Comparison of ENCODE assay signal across 8 cellular contexts in genomic region chr5:159878988-159879471, GRCh38. TPM values are rescaled to one million over a fixed set of nuclear protein-coding genes. Genes with fewer than 3 reads are reported as not detected.
DNase-seq lines count a peak whose midpoint lies in the region; ATAC-seq and TF ChIP-seq lines count a peak whose summit lies in the region.

No MANE protein-coding gene starts in this region.

- no TSS peak for BruUV-seq in IMR-90 (replicated peaks; lab: Mats Ljungman, UMichigan)

- no peaks in the 10 kb centered on the region for H3K27me3 ChIP-seq in IMR-90 (ENCODE audit: control insufficient read depth, insufficient read depth, low read length)
- H3K27me3 ChIP-seq in liver (ENCODE audit: control insufficient read depth in 4 of 4, insufficient read depth in 4 of 4, low read length in 3 of 4): no peaks in the 10 kb centered on the region
- no peaks in the 10 kb centered on the region for H3K27me3 ChIP-seq in vagina

- H3K36me3 Mint-ChIP-seq in chondrocyte (ENCODE audit: low read depth): no peaks in the 10 kb centered on the region
- no peaks in the 10 kb centered on the region for H3K36me3 Mint-ChIP-seq in activated CD4-positive, alpha-beta T cell treated with anti-CD3 and anti-CD28 coated beads for 36 hours (ENCODE audit: low read depth)

- H3K4me1 Mint-ChIP-seq in chondrocyte (ENCODE audit: low read depth): peaks cover 11% of the 10 kb centered on the region
- no peaks in the 10 kb centered on the region for H3K4me1 Mint-ChIP-seq in activated CD4-positive, alpha-beta T cell treated with anti-CD3 and anti-CD28 coated beads for 36 hours

- peak overlapping the region; percentile 84 for H2AFZ ChIP-seq in IMR-90 (replicated peaks; ENCODE audit: low read length, poor library complexity)

- H2BK5ac ChIP-seq in IMR-90 (ENCODE audit: low read depth, low read length, poor library complexity, severe bottlenecking): no peak overlapping the region

- TF ChIP-seq CTCF in IMR-90 (conservative IDR thresholded peaks at IDR 0.05; ENCODE audit: low read depth, low read length) (no peak), chondrocyte (IDR thresholded peaks at IDR 0.05) (peak; percentile 16), liver (IDR thresholded peaks at IDR 0.05; ENCODE audit: low read depth, low read length, missing input control) (no peak), vagina (IDR thresholded peaks at IDR 0.05) (no peak)

- TF ChIP-seq RAD21 in IMR-90 (IDR thresholded peaks at IDR 0.05; ENCODE audit: low read length) (0 out of 2 replicates have a peak, but pooled peaks have one; percentile 6), liver (IDR thresholded peaks at IDR 0.05) (peak in 1 of 2 donors; percentile 29)

- ATAC-seq in IMR-90 (ENCODE audit: low read depth): peak; percentile 94
- no peak for ATAC-seq in activated CD4-positive, alpha-beta T cell treated with anti-CD3 and anti-CD28 coated beads for 36 hours

- peak overlapping the region; percentile 13; the same call in 1 of the 2 replicates for H2AK5ac ChIP-seq in IMR-90 (ENCODE audit: low read depth, low read length)

- H3K9me1 ChIP-seq in IMR-90 (ENCODE audit: insufficient read depth, low read length): no peaks in the 10 kb centered on the region; the same call in 1 of the 2 replicates

- peak overlapping the region; percentile 77 for H3K4me2 ChIP-seq in IMR-90 (ENCODE audit: low read depth, low read length)

- H2AK9ac ChIP-seq in IMR-90 (replicated peaks; ENCODE audit: low read depth, low read length, poor library complexity): peak overlapping the region; percentile 20

- CTCF ChIA-PET in IMR-90 (lab: Yijun Ruan, JAX): interaction anchor here (0.6 to 0.7 kb wide), 2 partner anchors 83 to 106 kb away, joined by 3 read pairs; no protein-coding TSS in a partner anchor
- CTCF ChIA-PET in activated CD4-positive, alpha-beta T cell treated with anti-CD3 and anti-CD28 coated beads for 36 hours (lab: Charles Lee): no interaction called here

- TF ChIP-seq POLR2A in IMR-90 (IDR thresholded peaks at IDR 0.05; ENCODE audit: low read depth, low read length) (no peak), vagina (IDR thresholded peaks at IDR 0.05) (no peak)

- H3K4me1 ChIP-seq in IMR-90 (ENCODE audit: control insufficient read depth, insufficient read depth, low read length) (peaks cover 6% of the 10 kb centered on the region), liver (ENCODE audit: control insufficient read depth in 4 of 4, insufficient read depth in 4 of 4, low read length in 3 of 4) (peaks cover 1 to 20% (median 17%) of the 10 kb centered on the region in 4 donors), vagina (peaks cover 13% of the 10 kb centered on the region)

- DNase-seq in A172 (ENCODE audit: low spot score) (peak; percentile 91), IMR-90 (peak; percentile 85), chondrocyte (ENCODE audit: low spot score) (no peak), vagina (ENCODE audit: extremely low spot score in 2 of 2) (no peak), DMS79 treated with DMSO at 0.1 percent for 48 hours (lab: John Stamatoyannopoulos, UW) (no peak), NCI-H2029 (lab: John Stamatoyannopoulos, UW) (no peak)
- no peak for DNase-seq in activated CD4-positive, alpha-beta T cell treated with anti-CD3 and anti-CD28 coated beads for 36 hours

- H2BK20ac ChIP-seq in IMR-90 (ENCODE audit: low read depth, low read length): 0 out of 2 replicates have a peak overlapping the region, but pooled peaks have one; percentile 29

- peak overlapping the region; percentile 67; the same call in 2 of the 3 replicates for H2BK15ac ChIP-seq in IMR-90 (ENCODE audit: low read depth, low read length)

- 0 out of 2 replicates have a peak overlapping the region, but pooled peaks have one; percentile 15 for H3K14ac ChIP-seq in IMR-90 (replicated peaks; ENCODE audit: low read depth, low read length)

- H3K9me3 ChIP-seq in IMR-90 (ENCODE audit: control insufficient read depth, insufficient read depth, low read length) (no peaks in the 10 kb centered on the region), liver (ENCODE audit: control insufficient read depth in 4 of 4, low read length in 3 of 4) (no peaks in the 10 kb centered on the region), vagina (no peaks in the 10 kb centered on the region)

- H3K27ac ChIP-seq in IMR-90 (ENCODE audit: insufficient read depth, low read length): 0 out of 2 replicates have a peak overlapping the region, but pooled peaks have one; percentile 11
- peak overlapping the region; percentile 11 to 86 for H3K27ac ChIP-seq in liver (ENCODE audit: low read depth in 1 of 2, low read length in 2 of 2)
- peak overlapping the region; percentile 28 for H3K27ac ChIP-seq in vagina

- in situ Hi-C loops in IMR-90 (cut with MboI; ENCODE audit: low sequenced_read_pairs): no loop called here

- peak overlapping the region; percentile 29 for H4K91ac ChIP-seq in IMR-90 (ENCODE audit: insufficient read depth, low read depth, low read length)

- peak overlapping the region; percentile 62 for H3K4ac ChIP-seq in IMR-90 (ENCODE audit: low read depth, low read length)

- H2BK120ac ChIP-seq in IMR-90 (ENCODE audit: low read depth, low read length): peak overlapping the region; percentile 63

- H3K36me3 ChIP-seq in IMR-90 (ENCODE audit: control insufficient read depth, insufficient read depth, low read length) (no peaks in the 10 kb centered on the region), liver (ENCODE audit: control insufficient read depth in 4 of 4, insufficient read depth in 3 of 4, low read depth in 1 of 4, low read length in 3 of 4) (peaks cover 0 to 4% (median 0%) of the 10 kb centered on the region in 4 donors), vagina (no peaks in the 10 kb centered on the region)

- no peak overlapping the region; the same call in 1 of the 2 replicates for H3K56ac ChIP-seq in IMR-90 (ENCODE audit: extremely low read depth, insufficient read depth, low read length)

- H4K20me1 ChIP-seq in IMR-90 (ENCODE audit: insufficient read depth, low read length): no peaks in the 10 kb centered on the region; the same call in 1 of the 2 replicates

- no peaks in the 10 kb centered on the region for H3K79me1 ChIP-seq in IMR-90 (ENCODE audit: low read depth in 1 of 2, low read length in 2 of 2)

- H3K23ac ChIP-seq in IMR-90 (ENCODE audit: low read depth, low read length): no peak overlapping the region

- dilution Hi-C loops in IMR-90 (cut with HindIII; ENCODE audit: low sequenced_read_pairs, unreplicated experiment): no loop called here

- peak overlapping the region; percentile 29 for H3K4me3 Mint-ChIP-seq in chondrocyte (ENCODE audit: unreplicated experiment)
- no peak overlapping the region for H3K4me3 Mint-ChIP-seq in activated CD4-positive, alpha-beta T cell treated with anti-CD3 and anti-CD28 coated beads for 36 hours

- POLR2A ChIA-PET in IMR-90 (lab: Charles Lee; ENCODE audit: unreplicated experiment): no interaction called here
- POLR2A ChIA-PET in activated CD4-positive, alpha-beta T cell treated with anti-CD3 and anti-CD28 coated beads for 36 hours (lab: Charles Lee): no interaction called here

- intact Hi-C loops in IMR-90 (cut with micrococcal nuclease): no loop called here
- intact Hi-C loops in vagina (cut with DNase I): loop anchor here (5.0 kb wide), 1 partner anchor 92 kb away; no protein-coding TSS in a partner anchor
- intact Hi-C loops in activated CD4-positive, alpha-beta T cell treated with anti-CD3 and anti-CD28 coated beads for 36 hours (cut with DNase I, micrococcal nuclease): no loop called here

- peak overlapping the region in 1 of 2 experiments; percentile 79; a peak in 2 of 4 replicates for H4K8ac ChIP-seq in IMR-90 (ENCODE audit: low read depth in 2 of 2, low read length in 2 of 2)

- 1% methylated on average over 9 of the region's 11 CpGs; no CpG with 5 or more reads in 1 of the 2 experiments for WGBS in IMR-90 (ENCODE audit: extremely low coverage in 2 of 2, insufficient read length in 1 of 2), 2 experiments
- WGBS in liver: 30% methylated on average over 11 of the region's 11 CpGs

- peak overlapping the region; percentile 67 for H3K27ac Mint-ChIP-seq in chondrocyte (ENCODE audit: unreplicated experiment)
- no peak overlapping the region for H3K27ac Mint-ChIP-seq in activated CD4-positive, alpha-beta T cell treated with anti-CD3 and anti-CD28 coated beads for 36 hours

- H3K9me3 Mint-ChIP-seq in chondrocyte (ENCODE audit: low read depth): no peaks in the 10 kb centered on the region
- H3K9me3 Mint-ChIP-seq in activated CD4-positive, alpha-beta T cell treated with anti-CD3 and anti-CD28 coated beads for 36 hours (ENCODE audit: low read depth): no peaks in the 10 kb centered on the region

- H4K5ac ChIP-seq in IMR-90 (ENCODE audit: low read depth, low read length): no peak overlapping the region

- H3K27me3 Mint-ChIP-seq in chondrocyte (ENCODE audit: low read depth): peaks cover 8% of the 10 kb centered on the region
- peaks cover 23% of the 10 kb centered on the region for H3K27me3 Mint-ChIP-seq in activated CD4-positive, alpha-beta T cell treated with anti-CD3 and anti-CD28 coated beads for 36 hours

- H3K18ac ChIP-seq in IMR-90 (ENCODE audit: low read depth, low read length): peak overlapping the region; percentile 36

- H3K9ac ChIP-seq in IMR-90 (ENCODE audit: low read depth, low read length) (no peak overlapping the region), liver (ENCODE audit: low read depth in 1 of 2, low read length in 2 of 2) (no peak overlapping the region)

- H3K4me3 ChIP-seq in IMR-90 (ENCODE audit: insufficient read depth, low read depth, low read length) (peak overlapping the region; percentile 9; the same call in 1 of the 2 replicates), liver (ENCODE audit: low read depth in 1 of 3, low read length in 3 of 3) (no peak overlapping the region), vagina (no peak overlapping the region)

TF ChIP-seq in IMR-90, 13 proteins besides CTCF, POLR2A, EP300 and RAD21:
- peak; percentile 84 for TF ChIP-seq NFE2L2 (IDR thresholded peaks at IDR 0.05; ENCODE audit: low read depth, low read length)
- no peak for TF ChIP-seq MXI1 (IDR thresholded peaks at IDR 0.05; ENCODE audit: borderline replicate concordance, low read depth, low read length)
- TF ChIP-seq CHD1 (IDR thresholded peaks at IDR 0.05; ENCODE audit: low read depth, low read length): no peak

TF ChIP-seq in liver, 16 proteins besides CTCF, POLR2A, EP300 and RAD21:
- no peak for TF ChIP-seq HNF4A (conservative IDR thresholded peaks at IDR 0.05)
- TF ChIP-seq RXRA (IDR thresholded peaks at IDR 0.05): peak in 1 of 2 donors; percentile 5

RNA-seq across cellular contexts. Expression of gene ADRA1B, which starts 37.3 kb away (rescaled TPM):
- total RNA-seq in A172 (2014; rRNA removed; shearing (Covaris generic)): 0.91 and 1.6 TPM in 2 replicates
- 0.18 and 0.56 TPM in 2 replicates for total RNA-seq in IMR-90 (2012; rRNA removed)
- 1.5 and 1.6 TPM in 2 replicates for polyA plus RNA-seq in IMR-90 (2012; rRNA removed)
- polyA plus RNA-seq in IMR-90 (2012; cell fraction: cytosol; rRNA removed): 0.76 and 1.5 TPM in 2 replicates
- polyA plus RNA-seq in IMR-90 (2012; cell fraction: nucleus; rRNA removed; ENCODE audit: low replicate concordance): 0.54 and 1.4 TPM in 2 replicates
- 0.72 to 2.9 TPM (median 1.1 TPM) in 3 replicates for total RNA-seq in chondrocyte
- total RNA-seq in liver: 10 to 100 TPM in 1 of 2 donors, under 1 TPM in 1; 0.70 to 13.1 TPM
- polyA plus RNA-seq in liver: 10 to 100 TPM in 1 of 2 donors, 1 to 10 TPM in 1; 6.0 to 10.3 TPM
- total RNA-seq in vagina: 0.74 TPM
- total RNA-seq in activated CD4-positive, alpha-beta T cell treated with anti-CD3 and anti-CD28 coated beads for 36 hours: not detected

Comparison
In these comparisons a context has a peak if more than half of its experiments do, and no peak if none do; other contexts are left out.
1. DNase-seq: peak in A172 (single experiment) and IMR-90 (single experiment); none in chondrocyte (single experiment), vagina (0 of 2), DMS79 treated with DMSO at 0.1 percent for 48 hours (single experiment), activated CD4-positive, alpha-beta T cell treated with anti-CD3 and anti-CD28 coated beads for 36 hours (single experiment) and NCI-H2029 (single experiment).
2. Peak in every context shown above with its lines, with median percentiles within 50 percentile points of each other: H3K27ac ChIP-seq.